In the genomic region with DNA sequence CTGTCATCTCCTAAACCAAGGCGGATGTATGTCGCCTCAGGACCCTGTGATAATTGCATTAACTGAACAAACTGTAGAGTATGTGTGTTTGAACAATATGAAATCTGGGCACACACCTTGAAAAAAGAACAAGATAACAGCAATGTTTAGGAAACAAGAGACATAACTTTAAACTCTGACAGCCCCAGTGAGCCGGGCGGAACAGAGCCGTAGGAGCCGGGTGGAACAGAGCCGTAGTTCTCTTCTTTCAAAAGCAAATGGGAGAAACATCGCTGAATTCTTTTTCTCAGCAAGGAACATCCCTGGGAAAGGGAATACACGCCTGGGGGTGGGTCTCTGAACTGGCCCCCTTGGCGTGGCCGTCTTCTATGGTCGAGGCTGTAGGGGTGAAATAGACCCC, we compare ENCODE assay signal across 19 cellular contexts.
"Had no signal": no experiment of that assay in that cellular context is flagged by ENCODE, and none has a peak within 500 bp of the region (broad histone marks: within the 10 kb centered on the region; RNA-seq: fewer than 3 reads in every experiment).

No MANE protein-coding gene starts in this region.

- ATAC-seq: activated CD4-positive, alpha-beta T cell treated with anti-CD3 and anti-CD28 coated beads for 36 hours; left cardiac atrium; lower lobe of right lung; naive thymus-derived CD4-positive, alpha-beta T cell; right lobe of liver had no signal

- DNase-seq: activated CD4-positive, alpha-beta memory T cell treated with anti-CD3 and anti-CD28 coated beads, Interleukin-2, amount 10 ng/mL, durations not matched to agents 7 days and 5 days; activated CD4-positive, alpha-beta T cell treated with anti-CD3 and anti-CD28 coated beads for 36 hours; activated naive CD8-positive, alpha-beta T cell treated with anti-CD3 and anti-CD28 coated beads, Interleukin-2, amount 10 ng/mL, durations not matched to agents 7 days and 5 days; activated T-cell treated with anti-CD3 and anti-CD28 coated beads, Interleukin-2, amount 50 U/mL, for 48 hours; anterior cingulate cortex; dermis blood vessel endothelial cell; hippocampal formation; left cardiac atrium; lower lobe of right lung; naive thymus-derived CD4-positive, alpha-beta T cell; occipital lobe; right lobe of liver; spleen; stimulated activated CD4-positive, alpha-beta T cell treated with anti-CD3 and anti-CD28 coated beads, Interleukin-1b, Interleukin-23, amount 100 ng/mL, for 48 hours; stimulated activated naive CD4-positive, alpha-beta T cell treated with Interleukin-2 at 50 U/mL for 16 hours; testis had no signal

- H3K27me3 Mint-ChIP-seq: activated CD4-positive, alpha-beta memory T cell treated with anti-CD3 and anti-CD28 coated beads, Interleukin-2, amount 10 ng/mL, durations not matched to agents 7 days and 5 days had no signal

- H3K4me1 ChIP-seq: breast epithelium, lower lobe of right lung, prostate gland, right lobe of liver, spleen, testis had no signal

- FAIRE-seq: urothelium cell line had no signal

- H3K4me1 Mint-ChIP-seq: activated CD4-positive, alpha-beta memory T cell treated with anti-CD3 and anti-CD28 coated beads, Interleukin-2, amount 10 ng/mL, durations not matched to agents 7 days and 5 days had no signal

- H3K4me3 ChIP-seq: breast epithelium, lower lobe of right lung, prostate gland, right lobe of liver, spleen, testis had no signal

- H3K9me3 ChIP-seq: breast epithelium, lower lobe of right lung, prostate gland, right lobe of liver, testis had no signal

- H3K27ac ChIP-seq: breast epithelium, lower lobe of right lung, prostate gland, right lobe of liver, spleen, testis had no signal

- H3K4me3 Mint-ChIP-seq: activated CD4-positive, alpha-beta memory T cell treated with anti-CD3 and anti-CD28 coated beads, Interleukin-2, amount 10 ng/mL, durations not matched to agents 7 days and 5 days had no signal

- H3K36me3 ChIP-seq: breast epithelium, lower lobe of right lung, prostate gland, right lobe of liver, spleen had no signal

- H3K27me3 ChIP-seq: breast epithelium, right lobe of liver, testis had no signal

- H3K27ac Mint-ChIP-seq: activated CD4-positive, alpha-beta memory T cell treated with anti-CD3 and anti-CD28 coated beads, Interleukin-2, amount 10 ng/mL, durations not matched to agents 7 days and 5 days; activated CD4-positive, alpha-beta T cell treated with anti-CD3 and anti-CD28 coated beads for 36 hours; activated naive CD8-positive, alpha-beta T cell treated with anti-CD3 and anti-CD28 coated beads, Interleukin-2, amount 10 ng/mL, durations not matched to agents 7 days and 5 days had no signal
